In the genomic region with DNA sequence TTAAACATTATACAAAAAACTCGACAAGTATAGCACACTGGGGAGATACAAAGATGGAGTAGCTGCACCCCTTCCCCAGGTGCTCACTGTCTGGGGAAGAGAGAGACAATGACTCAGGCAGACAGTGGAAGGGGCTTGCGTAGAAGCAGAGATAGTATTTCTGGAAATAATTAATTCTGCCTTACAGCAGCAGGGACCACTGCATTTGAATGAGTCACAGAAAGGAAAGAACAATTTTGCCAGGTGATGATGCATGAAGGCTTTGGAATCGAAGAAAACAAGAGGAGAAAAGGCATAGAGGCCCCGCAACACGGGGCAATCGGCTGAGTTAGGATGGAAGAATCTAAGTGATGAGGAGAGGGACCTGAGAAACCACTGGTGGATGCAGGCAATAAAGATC, we compare ENCODE assay signal across 13 cellular contexts.
"Had no signal": no experiment of that assay in that cellular context is flagged by ENCODE, and none has a peak within 500 bp of the region (broad histone marks: within the 10 kb centered on the region; RNA-seq: fewer than 3 reads in every experiment).

No MANE protein-coding gene starts in this region.

- H3K4me2 ChIP-seq: hepatocyte had no signal

- H3K4me1 ChIP-seq: right atrium auricular region had no signal

- DNase-seq: activated naive CD4-positive, alpha-beta T cell treated with Interleukin-2 at 50 U/mL for 16 hours; activated naive CD8-positive, alpha-beta T cell treated with anti-CD3 and anti-CD28 coated beads, Interleukin-2, amount 50 U/mL, for 24 hours; activated T-cell treated with anti-CD3 and anti-CD28 coated beads for 4 hours; aorta; caudate nucleus; occipital lobe; stimulated activated naive CD8-positive, alpha-beta T cell treated with anti-CD3 and anti-CD28 coated beads, Interleukin-15, Interleukin-2, amounts not matched to agents 100 U/mL and 50 U/mL, for 24 hours; transverse colon had no signal

- H3K27me3 ChIP-seq: hepatocyte, right atrium auricular region, transverse colon had no signal

- ATAC-seq: activated CD4-positive, CD25-positive, alpha-beta regulatory T cell treated with anti-CD3 and anti-CD28 coated beads, Interleukin-2, amount 50 U/mL, for 24 hours; activated naive CD8-positive, alpha-beta T cell treated with anti-CD3 and anti-CD28 coated beads, Interleukin-2, amount 50 U/mL, for 24 hours; esophagus mucosa; stimulated activated naive CD8-positive, alpha-beta T cell treated with anti-CD3 and anti-CD28 coated beads, Interleukin-15, Interleukin-2, amounts not matched to agents 100 U/mL and 50 U/mL, for 24 hours had no signal

- H3K27ac ChIP-seq: hepatocyte, right atrium auricular region, skin epidermis had no signal

- H3K79me2 ChIP-seq: hepatocyte had no signal

- H3K4me3 ChIP-seq: hepatocyte, right atrium auricular region, skin epidermis, transverse colon had no signal

- H3K36me3 ChIP-seq: right atrium auricular region, transverse colon had no signal
